In the genomic region with DNA sequence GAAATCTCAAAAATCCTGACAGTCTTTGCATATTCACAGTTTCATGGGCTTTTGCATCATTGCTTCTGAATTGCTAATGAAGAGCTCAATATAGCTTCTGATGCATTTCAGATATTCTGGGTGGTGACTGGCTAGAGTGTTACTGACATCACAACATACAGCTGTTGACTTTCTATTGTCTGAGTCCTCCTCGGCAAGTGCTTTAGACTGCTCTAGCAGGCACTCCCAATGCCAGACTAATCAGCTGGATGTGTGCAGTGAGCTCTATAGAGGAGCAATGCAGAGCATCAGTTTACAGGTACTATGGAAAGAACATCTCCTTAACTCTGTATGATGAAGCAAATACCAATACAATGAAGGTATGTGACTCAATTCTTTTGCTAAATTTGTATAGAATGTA, we compare ENCODE assay signal across 13 cellular contexts.
DNase-seq lines count a peak whose midpoint lies in the region; ATAC-seq lines count a peak whose summit lies in the region.
"Had no signal": no experiment of that assay in that cellular context is flagged by ENCODE, and none has a peak within 500 bp of the region (broad histone marks: within the 10 kb centered on the region; RNA-seq: fewer than 3 reads in every experiment).

No MANE protein-coding gene starts in this region.

- DNase-seq in NCI-H510A treated with DMSO at 0.1 percent for 48 hours (lab: John Stamatoyannopoulos, UW), result peak; percentile 38
- DNase-seq in NCI-H510A (lab: John Stamatoyannopoulos, UW), result no peak
- peak; percentile 15 for DNase-seq in NCI-H774 (lab: John Stamatoyannopoulos, UW)
- DNase-seq in pons (ENCODE audit: low spot score), result peak; percentile 37
- DNase-seq in activated T-cell treated with anti-CD3 and anti-CD28 coated beads, Interleukin-2, amount 50 U/mL, for 48 hours, result no peak
- DNase-seq in activated T-cell treated with anti-CD3 and anti-CD28 coated beads, Interleukin-2, amount 50 U/mL, for 1 hour, result no peak
- DNase-seq: body of pancreas, H7, NCI-H187, right lobe of liver, tibial artery had no signal

- peak; percentile 68 for ATAC-seq in HG02852 (IDR thresholded peaks at IDR 0.05; ENCODE audit: unreplicated experiment)
- ATAC-seq in HG03521 (IDR thresholded peaks at IDR 0.05; ENCODE audit: unreplicated experiment), result no peak
- ATAC-seq: body of pancreas, right lobe of liver had no signal

Comparison
In these comparisons a context has a peak if more than half of its experiments do, and no peak if none do; other contexts are left out.
1. DNase-seq: peak in NCI-H510A treated with DMSO at 0.1 percent for 48 hours (single experiment), NCI-H774 (single experiment) and pons (single experiment); none in NCI-H510A (single experiment), activated T-cell treated with anti-CD3 and anti-CD28 coated beads, Interleukin-2, amount 50 U/mL, for 48 hours (0 of 2) and activated T-cell treated with anti-CD3 and anti-CD28 coated beads, Interleukin-2, amount 50 U/mL, for 1 hour (single experiment).